19 cellular contexts compared by ENCODE assay signal in the genomic region with DNA sequence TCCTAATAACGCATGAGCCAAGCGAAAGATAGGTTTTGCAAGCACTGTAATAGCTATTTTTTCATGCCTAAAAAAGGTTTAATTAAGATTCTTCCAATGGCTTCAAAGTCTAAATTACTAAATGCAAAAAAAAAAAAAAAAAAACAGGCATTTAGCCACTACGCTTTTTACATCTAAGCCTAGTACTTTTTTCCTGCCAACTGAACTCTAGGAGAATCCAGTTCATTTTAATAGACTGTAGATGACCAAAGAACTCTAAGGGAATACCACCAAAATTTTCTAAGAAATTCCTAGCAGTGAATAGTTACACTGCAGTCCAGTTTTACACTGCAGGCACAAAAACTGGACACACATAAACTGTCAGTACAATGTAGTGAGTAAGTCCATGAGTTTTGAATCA. TPM values are rescaled to one million over a fixed set of nuclear protein-coding genes. Genes with fewer than 3 reads are reported as not detected.
A peak's percentile ranks its signal among the peaks of the same experiment; 100 is the strongest.
DNase-seq lines count a peak whose midpoint lies in the region; ATAC-seq, FAIRE-seq and TF ChIP-seq lines count a peak whose summit lies in the region.
"Had no signal": no experiment of that assay in that cellular context is flagged by ENCODE, and none has a peak within 500 bp of the region (broad histone marks: within the 10 kb centered on the region; RNA-seq: fewer than 3 reads in every experiment).

No MANE protein-coding gene starts in this region.

- TF ChIP-seq EP300 in A549 (IDR thresholded peaks at IDR 0.05): no peak
- no peak for TF ChIP-seq EP300 in sigmoid colon (IDR thresholded peaks at IDR 0.05)

- WGBS in A549 (ENCODE audit: missing lambda C conversion rate): 83% methylated on average over 3 of the region's 3 CpGs
- 41% methylated on average over 3 of the region's 3 CpGs for WGBS in liver
- WGBS in sigmoid colon, 2 donors: 90% methylated on average over 3 of the region's 3 CpGs

- peaks cover 47% of the 10 kb centered on the region for H3K4me1 Mint-ChIP-seq in Caco-2 (ENCODE audit: low read depth, unreplicated experiment)
- H3K4me1 Mint-ChIP-seq in activated CD8-positive, alpha-beta T cell treated with anti-CD3 and anti-CD28 coated beads, Interleukin-2, amount 10 ng/mL, durations not matched to agents 7 days and 5 days (ENCODE audit: low read depth): peaks cover 85% of the 10 kb centered on the region

- POLR2A ChIA-PET in A549 (lab: Yijun Ruan, JAX): interaction anchor here (0.7 kb wide), 1 partner anchor 25 kb away, joined by 7 read pairs; no protein-coding TSS in a partner anchor
- POLR2A ChIA-PET in Caco-2 (lab: Charles Lee): no interaction called here
- POLR2A ChIA-PET in activated CD8-positive, alpha-beta T cell treated with anti-CD3 and anti-CD28 coated beads, Interleukin-2, amount 10 ng/mL, durations not matched to agents 7 days and 5 days (lab: Charles Lee): interaction anchor here (0.6 to 3.5 kb wide), 3 partner anchors 9 to 289 kb away, joined by 3 to 28 read pairs (median 3); partner anchors contain the start of genes DIAPH1 and TAF7

- peak overlapping the region; percentile 27 to 65 for H3K9ac ChIP-seq in liver (ENCODE audit: low read depth in 1 of 2, low read length in 2 of 2)

- no peak for DNase-seq in A549 (ENCODE audit: low read depth in 1 of 2, low spot score in 1 of 2)
- DNase-seq in Caco-2: no peak
- no peak for DNase-seq in activated CD8-positive, alpha-beta T cell treated with anti-CD3 and anti-CD28 coated beads, Interleukin-2, amount 10 ng/mL, durations not matched to agents 7 days and 5 days
- no peak for DNase-seq in sigmoid colon
- DNase-seq in stimulated activated CD4-positive, alpha-beta T cell treated with anti-CD3 and anti-CD28 coated beads, Interleukin-4, amount 100 ng/mL, for 24 hours: no peak
- DNase-seq: activated T-cell treated with anti-CD3 and anti-CD28 coated beads, Interleukin-2, amount 50 U/mL, for 1 hour; central memory CD4-positive, alpha-beta T cell; effector CD8-positive, alpha-beta T cell; GDM1; NCI-H187 treated with DMSO at 0.1 percent for 48 hours; NCI-H446 treated with DMSO at 0.1 percent for 48 hours; nucleus accumbens; Right ventricle myocardium superior had no signal

- no peak overlapping the region for H3K4me3 Mint-ChIP-seq in Caco-2 (ENCODE audit: unreplicated experiment)
- peak overlapping the region; percentile 45 for H3K4me3 Mint-ChIP-seq in activated CD8-positive, alpha-beta T cell treated with anti-CD3 and anti-CD28 coated beads, Interleukin-2, amount 10 ng/mL, durations not matched to agents 7 days and 5 days

- intact Hi-C loops in Caco-2 (cut with micrococcal nuclease; ENCODE audit: unreplicated experiment): no loop called here
- intact Hi-C loops in sigmoid colon (cut with DNase I): no loop called here

- H3K36me3 ChIP-seq in Caco-2 (ENCODE audit: control insufficient read depth, insufficient read depth, low read length): no peaks in the 10 kb centered on the region
- no peaks in the 10 kb centered on the region for H3K36me3 ChIP-seq in liver (ENCODE audit: control insufficient read depth in 4 of 4, insufficient read depth in 3 of 4, low read depth in 1 of 4, low read length in 3 of 4)
- H3K36me3 ChIP-seq in sigmoid colon: no peaks in the 10 kb centered on the region

- no peaks in the 10 kb centered on the region for H3K9me3 Mint-ChIP-seq in Caco-2 (ENCODE audit: unreplicated experiment)
- H3K9me3 Mint-ChIP-seq in activated CD8-positive, alpha-beta T cell treated with anti-CD3 and anti-CD28 coated beads, Interleukin-2, amount 10 ng/mL, durations not matched to agents 7 days and 5 days (ENCODE audit: insufficient read depth): no peaks in the 10 kb centered on the region
- H3K9me3 Mint-ChIP-seq: T-helper 1 cell treated with Interleukin-12 subunit alpha and Interleukin-12 subunit beta and Interleukin-4 antibody, amounts not matched to agents 30 μg/mL and 1 μg/mL, for 36 hours had no signal

- no peak for ATAC-seq in A549
- no peak for ATAC-seq in activated CD8-positive, alpha-beta T cell treated with anti-CD3 and anti-CD28 coated beads, Interleukin-2, amount 10 ng/mL, durations not matched to agents 7 days and 5 days
- ATAC-seq in GM19035 (IDR thresholded peaks at IDR 0.05; ENCODE audit: unreplicated experiment): no peak
- no peak for ATAC-seq in GM18873 (IDR thresholded peaks at IDR 0.05; ENCODE audit: low FRiP score, unreplicated experiment)
- ATAC-seq: activated CD4-positive, CD25-positive, alpha-beta regulatory T cell treated with anti-CD3 and anti-CD28 coated beads, Interleukin-2, amount 50 U/mL, for 24 hours had no signal

- peaks cover 47% of the 10 kb centered on the region for H3K4me1 ChIP-seq in A549
- peaks cover 47% of the 10 kb centered on the region for H3K4me1 ChIP-seq in Caco-2
- H3K4me1 ChIP-seq in liver (ENCODE audit: control insufficient read depth in 4 of 4, insufficient read depth in 4 of 4, low read length in 3 of 4): peaks cover 24 to 75% (median 64%) of the 10 kb centered on the region in 4 donors
- peaks cover 0 to 5% (median under 1%) of the 10 kb centered on the region in 4 donors for H3K4me1 ChIP-seq in sigmoid colon

- H3K9me3 ChIP-seq in A549: no peaks in the 10 kb centered on the region
- no peaks in the 10 kb centered on the region for H3K9me3 ChIP-seq in Caco-2
- H3K9me3 ChIP-seq in liver (ENCODE audit: control insufficient read depth in 4 of 4, low read length in 3 of 4): no peaks in the 10 kb centered on the region
- no peaks in the 10 kb centered on the region for H3K9me3 ChIP-seq in sigmoid colon

- peak overlapping the region; percentile 12 for H3K27ac Mint-ChIP-seq in Caco-2 (ENCODE audit: unreplicated experiment)
- peak overlapping the region; percentile 97 for H3K27ac Mint-ChIP-seq in activated CD8-positive, alpha-beta T cell treated with anti-CD3 and anti-CD28 coated beads, Interleukin-2, amount 10 ng/mL, durations not matched to agents 7 days and 5 days

- BruUV-seq in Caco-2 (replicated peaks; lab: Mats Ljungman, UMichigan): no TSS peak

- TF ChIP-seq RAD21 in A549 (conservative IDR thresholded peaks at IDR 0.05 in 1 of 2, IDR thresholded peaks at IDR 0.05 in 1 of 2) (no peak), liver (IDR thresholded peaks at IDR 0.05) (no peak)

- peak overlapping the region; percentile 59 for H3K4me2 ChIP-seq in A549

- peaks cover 30% of the 10 kb centered on the region for H3K36me3 Mint-ChIP-seq in Caco-2 (ENCODE audit: insufficient read depth, unreplicated experiment)
- peaks cover 66% of the 10 kb centered on the region for H3K36me3 Mint-ChIP-seq in activated CD8-positive, alpha-beta T cell treated with anti-CD3 and anti-CD28 coated beads, Interleukin-2, amount 10 ng/mL, durations not matched to agents 7 days and 5 days (ENCODE audit: low read depth)

- no peak for FAIRE-seq in A549 (lab: Jason Lieb, UNC)
- FAIRE-seq: GM12891 had no signal

- TF ChIP-seq POLR2A in A549 (IDR thresholded peaks at IDR 0.05; ENCODE audit: low read length) (no peak), sigmoid colon (IDR thresholded peaks at IDR 0.05) (no peak)

- CTCF ChIA-PET in A549 (lab: Yijun Ruan, JAX): interaction anchor here (0.7 to 5.8 kb wide), 7 partner anchors 9 to 360 kb away, joined by 3 to 56 read pairs (median 3); partner anchors contain the start of genes DIAPH1 and RNF14
- CTCF ChIA-PET in Caco-2 (lab: Charles Lee): interaction anchor here (0.6 to 3.0 kb wide), 4 partner anchors 10 to 270 kb away, joined by 4 to 20 read pairs (median 4); partner anchors contain the start of gene DIAPH1
- CTCF ChIA-PET in activated CD8-positive, alpha-beta T cell treated with anti-CD3 and anti-CD28 coated beads, Interleukin-2, amount 10 ng/mL, durations not matched to agents 7 days and 5 days (lab: Charles Lee): interaction anchor here (1.3 to 6.0 kb wide), 7 partner anchors 9 to 42 kb away, joined by 3 to 108 read pairs (median 30); partner anchors contain the start of genes DIAPH1, HDAC3 and RELL2

- H3K27ac ChIP-seq in A549: peak overlapping the region; percentile 26 to 60; a peak in 4 of 6 replicates
- H3K27ac ChIP-seq in liver (ENCODE audit: low read depth in 1 of 2, low read length in 2 of 2): peak overlapping the region; percentile 75 to 80
- no peak overlapping the region for H3K27ac ChIP-seq in sigmoid colon

- no peak overlapping the region for H3K4me3 ChIP-seq in A549
- H3K4me3 ChIP-seq in Caco-2 (ENCODE audit: low read depth, low read length): no peak overlapping the region; the same call in 1 of the 2 replicates
- peak overlapping the region in 2 of 3 donors; percentile 7 to 29 for H3K4me3 ChIP-seq in liver (ENCODE audit: low read depth in 1 of 3, low read length in 3 of 3)
- H3K4me3 ChIP-seq in sigmoid colon: no peak overlapping the region

- H3K27me3 ChIP-seq in Caco-2 (replicated peaks; ENCODE audit: control insufficient read depth, insufficient read depth, low read length) (no peaks in the 10 kb centered on the region), liver (ENCODE audit: control insufficient read depth in 4 of 4, insufficient read depth in 4 of 4, low read length in 3 of 4) (no peaks in the 10 kb centered on the region), sigmoid colon (no peaks in the 10 kb centered on the region)

- TF ChIP-seq CTCF in A549 (IDR thresholded peaks at IDR 0.05) (no peak), Caco-2 (IDR thresholded peaks at IDR 0.05; ENCODE audit: insufficient read depth in 1 of 2, low read depth in 1 of 2, low read length in 1 of 2, severe bottlenecking in 1 of 2, unreplicated experiment in 1 of 2) (no peak), liver (IDR thresholded peaks at IDR 0.05; ENCODE audit: low read depth, low read length, missing input control) (no peak), sigmoid colon (IDR thresholded peaks at IDR 0.05) (no peak)

- H3K27me3 Mint-ChIP-seq in Caco-2 (ENCODE audit: insufficient read depth, unreplicated experiment): no peaks in the 10 kb centered on the region
- no peaks in the 10 kb centered on the region for H3K27me3 Mint-ChIP-seq in activated CD8-positive, alpha-beta T cell treated with anti-CD3 and anti-CD28 coated beads, Interleukin-2, amount 10 ng/mL, durations not matched to agents 7 days and 5 days (ENCODE audit: low read depth)

RNA-seq across cellular contexts. Expression of gene DIAPH1, which starts 9.8 kb away (rescaled TPM):
- polyA plus RNA-seq in A549 (2011; rRNA removed) (53.4 and 82.2 TPM in 2 replicates), A549 (2017; fragmentation: RNase III; extraction: RNeasy Plus Mini Kit Qiagen cat#74134 plus additional on column Dnase treatment) (57.4 to 59.8 TPM (median 59.4 TPM) in 3 replicates), liver (10 to 100 TPM; 67.8 to 74.7 TPM), sigmoid colon (100 to 1,000 TPM in 1 of 3 donors, 10 to 100 TPM in 2; 54.1 to 105 (median 78.0) TPM)
- polyA plus RNA-seq in A549 (2012; cell fraction: cytosol; rRNA removed): 27.8 and 37.6 TPM in 2 replicates
- 183 and 188 TPM in 2 replicates for polyA plus RNA-seq in A549 (2012; cell fraction: nucleus; rRNA removed)
- 157 and 182 TPM in 2 replicates for polyA minus RNA-seq in A549 (2011; rRNA and poly(A)+ RNA removed)
- total RNA-seq in Caco-2 (2022) (161 and 167 TPM in 2 replicates), liver (10 to 100 TPM; 51.5 to 73.9 TPM), sigmoid colon (10 to 100 TPM; 14.4 to 26.9 (median 19.8) TPM)
- total RNA-seq in activated CD8-positive, alpha-beta T cell treated with anti-CD3 and anti-CD28 coated beads, Interleukin-2, amount 10 ng/mL, durations not matched to agents 7 days and 5 days: 100 to 1,000 TPM; 281 to 286 TPM

RNA-seq across cellular contexts. Expression of gene HDAC3, which starts 27.6 kb away (rescaled TPM):
- 67.3 and 80.0 TPM in 2 replicates for polyA plus RNA-seq in A549 (2011; rRNA removed)
- polyA plus RNA-seq in A549 (2012; cell fraction: cytosol; rRNA removed): 69.5 and 84.1 TPM in 2 replicates
- 82.2 and 128 TPM in 2 replicates for polyA plus RNA-seq in A549 (2012; cell fraction: nucleus; rRNA removed)
- 51.1 to 56.9 TPM (median 51.7 TPM) in 3 replicates for polyA plus RNA-seq in A549 (2017; fragmentation: RNase III; extraction: RNeasy Plus Mini Kit Qiagen cat#74134 plus additional on column Dnase treatment)
- polyA minus RNA-seq in A549 (2011; rRNA and poly(A)+ RNA removed): 67.7 and 68.1 TPM in 2 replicates
- total RNA-seq in Caco-2 (2022): 73.0 and 74.5 TPM in 2 replicates
- total RNA-seq in activated CD8-positive, alpha-beta T cell treated with anti-CD3 and anti-CD28 coated beads, Interleukin-2, amount 10 ng/mL, durations not matched to agents 7 days and 5 days: 10 to 100 TPM; 88.1 to 91.8 TPM
- 10 to 100 TPM; 42.3 to 45.3 TPM for total RNA-seq in liver
- polyA plus RNA-seq in liver: 10 to 100 TPM; 20.1 to 28.0 TPM
- total RNA-seq in sigmoid colon: 10 to 100 TPM; 32.4 to 51.5 (median 38.2) TPM
- 10 to 100 TPM; 33.0 to 51.1 (median 37.7) TPM for polyA plus RNA-seq in sigmoid colon

RNA-seq across cellular contexts. Expression of gene RELL2, which starts 27.8 kb away (rescaled TPM):
- polyA plus RNA-seq in A549 (2011; rRNA removed) (2.8 and 3.6 TPM in 2 replicates), A549 (2017; fragmentation: RNase III; extraction: RNeasy Plus Mini Kit Qiagen cat#74134 plus additional on column Dnase treatment) (5.0 to 6.5 TPM (median 6.5 TPM) in 3 replicates), liver (1 to 10 TPM in 1 of 2 donors, under 1 TPM in 1; 0.61 to 1.2 TPM), sigmoid colon (10 to 100 TPM in 1 of 3 donors, 1 to 10 TPM in 2; 2.4 to 10.5 (median 3.5) TPM)
- polyA plus RNA-seq in A549 (2012; cell fraction: cytosol; rRNA removed): 4.7 and 4.9 TPM in 2 replicates
- polyA plus RNA-seq in A549 (2012; cell fraction: nucleus; rRNA removed): 16.1 and 20.1 TPM in 2 replicates
- polyA minus RNA-seq in A549 (2011; rRNA and poly(A)+ RNA removed): 1.9 and 2.5 TPM in 2 replicates
- total RNA-seq in Caco-2 (2022) (8.7 and 13.6 TPM in 2 replicates), liver (1 to 10 TPM in 1 of 2 donors, under 1 TPM in 1; 0.47 to 1.3 TPM), sigmoid colon (1 to 10 TPM in 3 of 4 donors, under 1 TPM in 1; 0.99 to 6.1 (median 2.1) TPM)
- total RNA-seq in activated CD8-positive, alpha-beta T cell treated with anti-CD3 and anti-CD28 coated beads, Interleukin-2, amount 10 ng/mL, durations not matched to agents 7 days and 5 days: 10 to 100 TPM; 36.9 to 37.1 TPM

RNA-seq across cellular contexts. Expression of gene FCHSD1, which starts 42.2 kb away (rescaled TPM):
- polyA plus RNA-seq in A549 (2011; rRNA removed) (11.0 and 12.2 TPM in 2 replicates), A549 (2017; fragmentation: RNase III; extraction: RNeasy Plus Mini Kit Qiagen cat#74134 plus additional on column Dnase treatment) (10.1 to 14.5 TPM (median 14.0 TPM) in 3 replicates), liver (1 to 10 TPM; 1.3 to 2.1 TPM), sigmoid colon (10 to 100 TPM in 1 of 3 donors, 1 to 10 TPM in 2; 3.0 to 22.6 (median 4.4) TPM)
- 9.2 and 9.7 TPM in 2 replicates for polyA plus RNA-seq in A549 (2012; cell fraction: cytosol; rRNA removed)
- polyA plus RNA-seq in A549 (2012; cell fraction: nucleus; rRNA removed): 87.6 and 92.1 TPM in 2 replicates
- 6.9 and 12.2 TPM in 2 replicates for polyA minus RNA-seq in A549 (2011; rRNA and poly(A)+ RNA removed)
- total RNA-seq in Caco-2 (2022) (25.0 and 26.8 TPM in 2 replicates), liver (1 to 10 TPM; 2.4 to 6.4 TPM), sigmoid colon (10 to 100 TPM; 12.1 to 31.3 (median 20.3) TPM)
- 10 to 100 TPM; 46.9 to 47.8 TPM for total RNA-seq in activated CD8-positive, alpha-beta T cell treated with anti-CD3 and anti-CD28 coated beads, Interleukin-2, amount 10 ng/mL, durations not matched to agents 7 days and 5 days

Comparison
In these comparisons a context has a peak if more than half of its experiments do, and no peak if none do; other contexts are left out.
1. H3K27ac ChIP-seq: peak in A549 (2 of 2) and liver (2 of 2); none in sigmoid colon (0 of 4).
2. H3K4me3 ChIP-seq: peak in liver (2 of 3); none in A549 (single experiment), Caco-2 (single experiment) and sigmoid colon (0 of 4).